In genomic region chr22:26435327-26436093, GRCh38 we compare ENCODE assay signal across 19 cellular contexts. TPM values are rescaled to one million over a fixed set of nuclear protein-coding genes. Genes with fewer than 3 reads are reported as not detected.
DNase-seq lines count a peak whose midpoint lies in the region; ATAC-seq, FAIRE-seq and TF ChIP-seq lines count a peak whose summit lies in the region.
"Had no signal": no experiment of that assay in that cellular context is flagged by ENCODE, and none has a peak within 500 bp of the region (broad histone marks: within the 10 kb centered on the region; RNA-seq: fewer than 3 reads in every experiment).

No MANE protein-coding gene starts in this region.

- no peaks in the 10 kb centered on the region for H4K20me1 ChIP-seq in K562 (replicated peaks; ENCODE audit: control insufficient read depth, insufficient read depth, low read length)
- H4K20me1 ChIP-seq in SK-N-SH (ENCODE audit: insufficient read depth) = no peaks in the 10 kb centered on the region

- no peak for ATAC-seq in K562
- no peak for ATAC-seq in HG02759 (IDR thresholded peaks at IDR 0.05; ENCODE audit: unreplicated experiment)
- ATAC-seq: left cardiac atrium had no signal

- H3K9me1 ChIP-seq in K562 (ENCODE audit: control insufficient read depth, insufficient read depth, low read length) = no peaks in the 10 kb centered on the region

- H3K9ac ChIP-seq in K562 (ENCODE audit: insufficient read depth in 1 of 2, low read depth in 2 of 2, low read length in 2 of 2) = no peak overlapping the region
- no peak overlapping the region for H3K9ac ChIP-seq in SK-N-SH
- H3K9ac ChIP-seq: parathyroid adenoma had no signal

- TF ChIP-seq POLR2A in K562 (conservative IDR thresholded peaks at IDR 0.05) = no peak

- H3K4me2 ChIP-seq in K562 (ENCODE audit: insufficient read depth, low read length) (no peak overlapping the region), SK-N-SH (no peak overlapping the region)

- H3K9me3 ChIP-seq in K562 (replicated peaks; ENCODE audit: control insufficient read depth, insufficient read depth, low read depth, low read length) = no peaks in the 10 kb centered on the region
- no peaks in the 10 kb centered on the region for H3K9me3 ChIP-seq in small intestine (ENCODE audit: control insufficient read depth, low read depth)
- H3K9me3 ChIP-seq in SK-N-SH = no peaks in the 10 kb centered on the region

- H3K27ac ChIP-seq in K562 (ENCODE audit: extremely low read depth, low read depth, low read length) = no peak overlapping the region
- H3K27ac ChIP-seq in small intestine (ENCODE audit: low read depth in 1 of 2, low read length in 1 of 2) = no peak overlapping the region
- H3K27ac ChIP-seq in SK-N-SH (ENCODE audit: low read depth in 2 of 2, low read length in 1 of 2) = no peak overlapping the region
- H3K27ac ChIP-seq: 22Rv1, parathyroid adenoma, skin epidermis had no signal

- H3K79me2 ChIP-seq in K562 (ENCODE audit: control insufficient read depth, insufficient read depth, low read length) (no peaks in the 10 kb centered on the region), SK-N-SH (ENCODE audit: insufficient read depth) (no peaks in the 10 kb centered on the region)
- H3K79me2 ChIP-seq: parathyroid adenoma had no signal

- H3F3A ChIP-seq in SK-N-SH (replicated peaks; ENCODE audit: insufficient read depth) = peaks cover 3% of the 10 kb centered on the region

- CTCF ChIA-PET in K562 (lab: Yijun Ruan, JAX; ENCODE audit: low intra/inter-chr PET ratio) (no interaction called here), SK-N-SH (lab: Yijun Ruan, JAX) (interaction anchor here (0.9 to 2.9 kb wide), 2 partner anchors 26 to 37 kb away, joined by 3 to 14 read pairs; no protein-coding TSS in a partner anchor)

- H3K4me1 ChIP-seq in K562 (replicated peaks in 1 of 2; ENCODE audit: control insufficient read depth in 2 of 2, insufficient read depth in 2 of 2, low read length in 2 of 2) (peaks cover 0 to 17% of the 10 kb centered on the region in 2 experiments; a peak in 3 of 5 replicates), small intestine (ENCODE audit: control insufficient read depth in 2 of 2, insufficient read depth in 1 of 2, low read depth in 1 of 2, low read length in 1 of 2) (peaks cover 0 to 4% of the 10 kb centered on the region in 2 donors), SK-N-SH (ENCODE audit: control insufficient read depth in 1 of 2, insufficient read depth in 2 of 2, low read depth in 1 of 2, low read length in 1 of 2) (no peaks in the 10 kb centered on the region; a peak in 1 of 4 replicates)
- H3K4me1 ChIP-seq: parathyroid adenoma had no signal

- H2AFZ ChIP-seq in K562 (ENCODE audit: low read depth, low read length) = no peak overlapping the region
- no peak overlapping the region for H2AFZ ChIP-seq in SK-N-SH (ENCODE audit: low read depth)
- H2AFZ ChIP-seq: parathyroid adenoma had no signal

- DNase-seq in SIG-M5 treated with dmso at 0.1 percent for 504 hours (lab: John Stamatoyannopoulos, UW; ENCODE audit: unreplicated experiment) (peak; percentile 73), SIG-M5 (lab: John Stamatoyannopoulos, UW) (no peak), NOMO-1 (lab: John Stamatoyannopoulos, UW; ENCODE audit: unreplicated experiment in 2 of 2) (peak; percentile 21 to 41), K562 (ENCODE audit: extremely low read depth in 1 of 4, low spot score in 3 of 4) (no peak), small intestine (peak; percentile 11), SK-N-SH (no peak), NCI-H2171 (lab: John Stamatoyannopoulos, UW) (no peak)
- DNase-seq: activated CD4-positive, alpha-beta memory T cell treated with anti-CD3 and anti-CD28 coated beads for 36 hours; CD4-positive, alpha-beta T cell; DND-41; left cardiac atrium; NCI-H146; NCI-H226; SHP77 had no signal

- H3K4me3 ChIP-seq in K562 = no peak overlapping the region
- H3K4me3 ChIP-seq in small intestine (ENCODE audit: low read depth in 1 of 2, low read length in 2 of 2) = no peak overlapping the region
- no peak overlapping the region for H3K4me3 ChIP-seq in SK-N-SH (ENCODE audit: low read depth in 2 of 2, low read length in 1 of 2)
- H3K4me3 ChIP-seq: skin epidermis had no signal

- intact Hi-C loops in K562 (cut with micrococcal nuclease) = no loop called here

- H3K9me2 ChIP-seq in SK-N-SH = no peaks in the 10 kb centered on the region

- TF ChIP-seq EP300 in K562 (IDR thresholded peaks at IDR 0.05; ENCODE audit: low read length) (no peak), SK-N-SH (IDR thresholded peaks at IDR 0.05; ENCODE audit: borderline replicate concordance in 1 of 2, low read depth in 1 of 2, low read length in 1 of 2) (no peak)

- POLR2A ChIA-PET in K562 (lab: Yijun Ruan, JAX) (interaction anchor here (0.5 to 1.3 kb wide), 2 partner anchors 44 to 1263 kb away, joined by 3 to 4 read pairs; no protein-coding TSS in a partner anchor), SK-N-SH (lab: Yijun Ruan, JAX) (no interaction called here)

- TF ChIP-seq CTCF in K562 (IDR thresholded peaks at IDR 0.05 in 2 of 3, conservative IDR thresholded peaks at IDR 0.05 in 1 of 3; ENCODE audit: insufficient read depth in 2 of 3, low read depth in 1 of 3, low read length in 3 of 3) (no peak), SK-N-SH (IDR thresholded peaks at IDR 0.05) (no peak)

- 17% methylated on average over 9 of the region's 11 CpGs for WGBS in K562 (ENCODE audit: insufficient coverage, low coverage, missing lambda C conversion rate)
- 58 to 72% (median 63%) methylated on average over 11 of the region's 11 CpGs for WGBS in small intestine, 3 donors
- WGBS in SK-N-SH (ENCODE audit: low lambda C conversion rate) = 88% methylated on average over 11 of the region's 11 CpGs

- H3K27me3 ChIP-seq in K562 (ENCODE audit: control insufficient read depth in 2 of 2, insufficient read depth in 2 of 2, low read length in 2 of 2) (peaks cover 0 to 2% of the 10 kb centered on the region in 2 experiments; a peak in 3 of 5 replicates), small intestine (ENCODE audit: control insufficient read depth in 2 of 2, insufficient read depth in 2 of 2, low read length in 2 of 2) (no peaks in the 10 kb centered on the region), SK-N-SH (ENCODE audit: insufficient read depth) (no peaks in the 10 kb centered on the region)

- BruUV-seq in K562 (replicated peaks; lab: Mats Ljungman, UMichigan) = no TSS peak

- TF ChIP-seq RAD21 in K562 (CRISPR knock-in tag; conservative IDR thresholded peaks at IDR 0.05 in 1 of 2, IDR thresholded peaks at IDR 0.05 in 1 of 2) (no peak), SK-N-SH (IDR thresholded peaks at IDR 0.05; ENCODE audit: low read length) (no peak)

- FAIRE-seq in K562 (lab: Jason Lieb, UNC) (no peak), small intestine (lab: Jason Lieb, UNC) (no peak)
- FAIRE-seq: TTC549 had no signal

- in situ Hi-C loops in K562 (cut with MboI) = no loop called here

- H3K36me3 ChIP-seq in K562 (ENCODE audit: control insufficient read depth, insufficient read depth, low read length) (no peaks in the 10 kb centered on the region), small intestine (ENCODE audit: control insufficient read depth in 2 of 2, insufficient read depth in 2 of 2, low read length in 2 of 2) (no peaks in the 10 kb centered on the region), SK-N-SH (replicated peaks in 1 of 2; ENCODE audit: control insufficient read depth in 1 of 2, insufficient read depth in 2 of 2, low read length in 1 of 2) (peaks cover 0 to 12% of the 10 kb centered on the region in 2 experiments)

RNA-seq across cellular contexts. Expression of gene ASPHD2, which starts 6.5 kb away (rescaled TPM):
- total RNA-seq in K562 (2011; cell fraction: chromatin; rRNA removed; ENCODE audit: low replicate concordance) = 0.42 and 0.53 TPM in 2 replicates
- total RNA-seq in K562 (2011; cell fraction: nucleolus; rRNA removed) = 0.39 and 0.67 TPM in 2 replicates
- total RNA-seq in K562 (2011; cell fraction: nucleoplasm; rRNA removed) = 0.37 and 0.53 TPM in 2 replicates
- total RNA-seq in K562 (2014; rRNA removed) (0.18 and 0.82 TPM in 2 replicates), K562 (2014; rRNA removed; fragmentation: Illumina TruSeq; extraction: Trizol) (0.22 and 0.29 TPM in 2 replicates), K562 (2015; rRNA removed; fragmentation: Illumina TruSeq; extraction: Trizol) (0.38 and 0.40 TPM in 2 replicates), K562 (2021) (0.58 and 0.64 TPM in 2 replicates)
- polyA plus RNA-seq in K562 (2011; rRNA removed) (0.46 and 0.62 TPM in 2 replicates), K562 (2014; fragmentation: Illumina TruSeq; extraction: Trizol) (0.36 and 0.46 TPM in 2 replicates), K562 (2014; fragmentation: Nextera tagmentation; extraction: Ambion mirVana) (under 1 TPM; 0.20 to 0.36 TPM), K562 (2014; rRNA removed) (0.32 and 0.46 TPM in 2 replicates), small intestine (1 to 10 TPM in 1 of 3 donors, under 1 TPM in 2; 0.45 to 1.8 (median 0.54) TPM), SK-N-SH (2012; rRNA removed) (2.1 and 2.2 TPM in 2 replicates)
- polyA plus RNA-seq in K562 (2011; cell fraction: cytosol; rRNA removed) = 0.66 and 0.69 TPM in 2 replicates
- polyA plus RNA-seq in K562 (2011; cell fraction: nucleus; rRNA removed) = 0.41 and 0.52 TPM in 2 replicates
- 0.47 and 0.66 TPM in 2 replicates for polyA plus RNA-seq in K562 (2012)
- polyA minus RNA-seq in K562 (2011; rRNA and poly(A)+ RNA removed) = 0.56 and 0.66 TPM in 2 replicates
- 0.86 and 1.0 TPM in 2 replicates for polyA minus RNA-seq in K562 (2011; cell fraction: cytosol; rRNA and poly(A)+ RNA removed)
- polyA minus RNA-seq in K562 (2011; cell fraction: nucleus; rRNA and poly(A)+ RNA removed) = 0.27 and 0.78 TPM in 2 replicates
- 1.6 and 2.1 TPM in 2 replicates for polyA plus RNA-seq in SK-N-SH (2012; cell fraction: cytosol; rRNA removed)
- polyA plus RNA-seq in SK-N-SH (2012; cell fraction: nucleus; rRNA removed) = 1.1 and 1.3 TPM in 2 replicates

RNA-seq across cellular contexts. Expression of gene HPS4, which starts 48.1 kb away (rescaled TPM):
- 113 and 158 TPM in 2 replicates for total RNA-seq in K562 (2011; cell fraction: chromatin; rRNA removed; ENCODE audit: low replicate concordance)
- 66.7 and 67.0 TPM in 2 replicates for total RNA-seq in K562 (2011; cell fraction: nucleolus; rRNA removed)
- total RNA-seq in K562 (2011; cell fraction: nucleoplasm; rRNA removed) = 82.3 and 87.6 TPM in 2 replicates
- total RNA-seq in K562 (2014; rRNA removed) = 17.7 and 24.7 TPM in 2 replicates
- total RNA-seq in K562 (2014; rRNA removed; fragmentation: Illumina TruSeq; extraction: Trizol) = 25.7 and 28.8 TPM in 2 replicates
- total RNA-seq in K562 (2015; rRNA removed; fragmentation: Illumina TruSeq; extraction: Trizol) = 20.7 and 22.5 TPM in 2 replicates
- 27.6 and 28.4 TPM in 2 replicates for total RNA-seq in K562 (2021)
- 28.3 and 35.2 TPM in 2 replicates for polyA plus RNA-seq in K562 (2011; rRNA removed)
- polyA plus RNA-seq in K562 (2011; cell fraction: cytosol; rRNA removed) = 22.6 and 24.7 TPM in 2 replicates
- 98.7 and 99.9 TPM in 2 replicates for polyA plus RNA-seq in K562 (2011; cell fraction: nucleus; rRNA removed)
- 18.4 and 25.1 TPM in 2 replicates for polyA plus RNA-seq in K562 (2012)
- polyA plus RNA-seq in K562 (2014; fragmentation: Illumina TruSeq; extraction: Trizol) = 28.4 and 29.2 TPM in 2 replicates
- 10 to 100 TPM; 12.8 to 23.7 TPM for polyA plus RNA-seq in K562 (2014; fragmentation: Nextera tagmentation; extraction: Ambion mirVana)
- 24.7 and 25.3 TPM in 2 replicates for polyA plus RNA-seq in K562 (2014; rRNA removed)
- polyA minus RNA-seq in K562 (2011; rRNA and poly(A)+ RNA removed) = 44.8 and 58.9 TPM in 2 replicates
- polyA minus RNA-seq in K562 (2011; cell fraction: cytosol; rRNA and poly(A)+ RNA removed) = 15.2 and 16.9 TPM in 2 replicates
- polyA minus RNA-seq in K562 (2011; cell fraction: nucleus; rRNA and poly(A)+ RNA removed) = 39.2 and 74.3 TPM in 2 replicates
- polyA plus RNA-seq in small intestine = 10 to 100 TPM in 2 of 3 donors, 1 to 10 TPM in 1; 9.8 to 14.9 (median 13.8) TPM
- polyA plus RNA-seq in SK-N-SH (2012; rRNA removed) = 22.5 and 28.3 TPM in 2 replicates
- polyA plus RNA-seq in SK-N-SH (2012; cell fraction: cytosol; rRNA removed) = 17.2 and 18.4 TPM in 2 replicates
- polyA plus RNA-seq in SK-N-SH (2012; cell fraction: nucleus; rRNA removed) = 76.6 and 90.5 TPM in 2 replicates

RNA-seq across cellular contexts. Expression of gene SRRD, which starts 48.2 kb away (rescaled TPM):
- total RNA-seq in K562 (2011; cell fraction: chromatin; rRNA removed; ENCODE audit: low replicate concordance) = 21.3 and 32.0 TPM in 2 replicates
- total RNA-seq in K562 (2011; cell fraction: nucleolus; rRNA removed) = 11.2 and 13.3 TPM in 2 replicates
- 16.1 and 17.9 TPM in 2 replicates for total RNA-seq in K562 (2011; cell fraction: nucleoplasm; rRNA removed)
- total RNA-seq in K562 (2014; rRNA removed) = 13.5 and 14.2 TPM in 2 replicates
- total RNA-seq in K562 (2014; rRNA removed; fragmentation: Illumina TruSeq; extraction: Trizol) = 34.4 and 39.1 TPM in 2 replicates
- total RNA-seq in K562 (2015; rRNA removed; fragmentation: Illumina TruSeq; extraction: Trizol) = 27.6 and 28.7 TPM in 2 replicates
- total RNA-seq in K562 (2021) = 35.1 and 35.5 TPM in 2 replicates
- 29.4 and 59.4 TPM in 2 replicates for polyA plus RNA-seq in K562 (2011; rRNA removed)
- polyA plus RNA-seq in K562 (2011; cell fraction: cytosol; rRNA removed) = 15.8 and 23.9 TPM in 2 replicates
- polyA plus RNA-seq in K562 (2011; cell fraction: nucleus; rRNA removed) = 13.6 and 13.8 TPM in 2 replicates
- 12.8 and 19.3 TPM in 2 replicates for polyA plus RNA-seq in K562 (2012)
- 27.8 and 34.9 TPM in 2 replicates for polyA plus RNA-seq in K562 (2014; fragmentation: Illumina TruSeq; extraction: Trizol)
- 1 to 10 TPM; 4.9 to 5.7 TPM for polyA plus RNA-seq in K562 (2014; fragmentation: Nextera tagmentation; extraction: Ambion mirVana)
- 28.0 and 34.6 TPM in 2 replicates for polyA plus RNA-seq in K562 (2014; rRNA removed)
- polyA minus RNA-seq in K562 (2011; rRNA and poly(A)+ RNA removed) = 30.1 and 47.2 TPM in 2 replicates
- polyA minus RNA-seq in K562 (2011; cell fraction: cytosol; rRNA and poly(A)+ RNA removed) = 7.0 and 20.5 TPM in 2 replicates
- polyA minus RNA-seq in K562 (2011; cell fraction: nucleus; rRNA and poly(A)+ RNA removed) = 4.2 and 7.7 TPM in 2 replicates
- polyA plus RNA-seq in small intestine = 10 to 100 TPM in 1 of 3 donors, 1 to 10 TPM in 2; 9.2 to 17.6 (median 9.4) TPM
- polyA plus RNA-seq in SK-N-SH (2012; rRNA removed) = 12.9 and 18.0 TPM in 2 replicates
- 20.8 and 25.6 TPM in 2 replicates for polyA plus RNA-seq in SK-N-SH (2012; cell fraction: cytosol; rRNA removed)
- 7.2 and 8.4 TPM in 2 replicates for polyA plus RNA-seq in SK-N-SH (2012; cell fraction: nucleus; rRNA removed)

Comparison
In these comparisons a context has a peak if more than half of its experiments do, and no peak if none do; other contexts are left out.
1. DNase-seq: peak in SIG-M5 treated with dmso at 0.1 percent for 504 hours (single experiment), NOMO-1 (2 of 2) and small intestine (single experiment); none in SIG-M5 (single experiment), K562 (0 of 4), SK-N-SH (single experiment) and NCI-H2171 (single experiment).